1 cellular context compared by ENCODE assay signal in the genomic region with DNA sequence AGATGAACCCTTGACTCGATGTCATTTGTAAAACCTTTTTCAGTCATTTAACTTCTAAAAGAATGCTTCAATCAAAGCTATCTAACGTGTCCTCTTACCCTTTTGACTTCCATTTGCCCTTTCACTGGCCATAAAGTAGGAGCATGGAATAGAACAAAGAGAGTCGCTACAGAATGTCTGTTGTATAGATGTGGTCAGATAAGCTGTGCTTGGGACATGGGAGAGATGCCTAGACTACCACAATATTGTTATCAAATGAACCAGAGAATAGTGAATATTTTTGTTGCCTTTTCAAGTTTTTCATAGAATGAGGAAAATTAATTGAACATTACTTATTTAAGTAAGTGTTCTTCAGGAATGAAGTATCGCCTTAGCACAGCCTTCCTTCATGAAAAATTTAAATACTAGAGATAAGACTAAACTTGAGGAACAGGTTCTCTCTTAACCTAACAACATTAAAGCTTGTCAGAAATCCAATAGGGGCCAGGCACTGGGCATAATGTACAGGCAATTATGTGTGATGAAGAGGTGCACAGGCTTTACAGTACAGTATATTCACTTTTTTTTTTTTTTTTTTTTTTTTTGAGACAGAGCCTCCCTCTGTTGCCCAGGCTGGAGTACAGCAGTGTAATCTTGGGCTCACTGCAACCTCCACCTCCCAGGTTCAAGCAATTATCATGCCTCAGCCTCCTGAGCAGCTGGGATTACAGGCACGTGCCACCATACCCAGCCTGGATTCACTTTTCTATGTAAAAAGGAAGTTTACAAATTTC.
A peak's percentile ranks its signal among the peaks of the same experiment; 100 is the strongest.
TF ChIP-seq lines count a peak whose summit lies in the region.

No MANE protein-coding gene starts in this region.

TF ChIP-seq in K562, 482 proteins besides CTCF, POLR2A, EP300 and RAD21 (continued from another document and continues in another):
- TF ChIP-seq, protein P1, sequence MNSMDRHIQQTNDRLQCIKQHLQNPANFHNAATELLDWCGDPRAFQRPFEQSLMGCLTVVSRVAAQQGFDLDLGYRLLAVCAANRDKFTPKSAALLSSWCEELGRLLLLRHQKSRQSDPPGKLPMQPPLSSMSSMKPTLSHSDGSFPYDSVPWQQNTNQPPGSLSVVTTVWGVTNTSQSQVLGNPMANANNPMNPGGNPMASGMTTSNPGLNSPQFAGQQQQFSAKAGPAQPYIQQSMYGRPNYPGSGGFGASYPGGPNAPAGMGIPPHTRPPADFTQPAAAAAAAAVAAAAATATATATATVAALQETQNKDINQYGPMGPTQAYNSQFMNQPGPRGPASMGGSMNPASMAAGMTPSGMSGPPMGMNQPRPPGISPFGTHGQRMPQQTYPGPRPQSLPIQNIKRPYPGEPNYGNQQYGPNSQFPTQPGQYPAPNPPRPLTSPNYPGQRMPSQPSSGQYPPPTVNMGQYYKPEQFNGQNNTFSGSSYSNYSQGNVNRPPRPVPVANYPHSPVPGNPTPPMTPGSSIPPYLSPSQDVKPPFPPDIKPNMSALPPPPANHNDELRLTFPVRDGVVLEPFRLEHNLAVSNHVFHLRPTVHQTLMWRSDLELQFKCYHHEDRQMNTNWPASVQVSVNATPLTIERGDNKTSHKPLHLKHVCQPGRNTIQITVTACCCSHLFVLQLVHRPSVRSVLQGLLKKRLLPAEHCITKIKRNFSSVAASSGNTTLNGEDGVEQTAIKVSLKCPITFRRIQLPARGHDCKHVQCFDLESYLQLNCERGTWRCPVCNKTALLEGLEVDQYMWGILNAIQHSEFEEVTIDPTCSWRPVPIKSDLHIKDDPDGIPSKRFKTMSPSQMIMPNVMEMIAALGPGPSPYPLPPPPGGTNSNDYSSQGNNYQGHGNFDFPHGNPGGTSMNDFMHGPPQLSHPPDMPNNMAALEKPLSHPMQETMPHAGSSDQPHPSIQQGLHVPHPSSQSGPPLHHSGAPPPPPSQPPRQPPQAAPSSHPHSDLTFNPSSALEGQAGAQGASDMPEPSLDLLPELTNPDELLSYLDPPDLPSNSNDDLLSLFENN (IDR thresholded peaks at IDR 0.05; ENCODE audit: low read depth in 2 of 2, low read length in 2 of 2) = no peak
- TF ChIP-seq MEIS2 (IDR thresholded peaks at IDR 0.05; ENCODE audit: partially characterized antibody) = no peak
- TF ChIP-seq, protein P2, sequence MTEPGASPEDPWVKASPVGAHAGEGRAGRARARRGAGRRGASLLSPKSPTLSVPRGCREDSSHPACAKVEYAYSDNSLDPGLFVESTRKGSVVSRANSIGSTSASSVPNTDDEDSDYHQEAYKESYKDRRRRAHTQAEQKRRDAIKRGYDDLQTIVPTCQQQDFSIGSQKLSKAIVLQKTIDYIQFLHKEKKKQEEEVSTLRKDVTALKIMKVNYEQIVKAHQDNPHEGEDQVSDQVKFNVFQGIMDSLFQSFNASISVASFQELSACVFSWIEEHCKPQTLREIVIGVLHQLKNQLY (CRISPR knock-in tag; conservative IDR thresholded peaks at IDR 0.05) = no peak
- no peak for TF ChIP-seq KAT8 (IDR thresholded peaks at IDR 0.05; ENCODE audit: low read depth)
- TF ChIP-seq ZNF184 (CRISPR knock-in tag; IDR thresholded peaks at IDR 0.05) = no peak
- no peak for TF ChIP-seq RHOXF2B (CRISPR knock-in tag; conservative IDR thresholded peaks at IDR 0.05)
- TF ChIP-seq, protein P3, sequence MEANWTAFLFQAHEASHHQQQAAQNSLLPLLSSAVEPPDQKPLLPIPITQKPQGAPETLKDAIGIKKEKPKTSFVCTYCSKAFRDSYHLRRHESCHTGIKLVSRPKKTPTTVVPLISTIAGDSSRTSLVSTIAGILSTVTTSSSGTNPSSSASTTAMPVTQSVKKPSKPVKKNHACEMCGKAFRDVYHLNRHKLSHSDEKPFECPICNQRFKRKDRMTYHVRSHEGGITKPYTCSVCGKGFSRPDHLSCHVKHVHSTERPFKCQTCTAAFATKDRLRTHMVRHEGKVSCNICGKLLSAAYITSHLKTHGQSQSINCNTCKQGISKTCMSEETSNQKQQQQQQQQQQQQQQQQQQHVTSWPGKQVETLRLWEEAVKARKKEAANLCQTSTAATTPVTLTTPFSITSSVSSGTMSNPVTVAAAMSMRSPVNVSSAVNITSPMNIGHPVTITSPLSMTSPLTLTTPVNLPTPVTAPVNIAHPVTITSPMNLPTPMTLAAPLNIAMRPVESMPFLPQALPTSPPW (CRISPR knock-in tag; IDR thresholded peaks at IDR 0.05) = no peak
- no peak; the same call in 1 of the 2 replicates for TF ChIP-seq CTBP1 (IDR thresholded peaks at IDR 0.05; ENCODE audit: borderline replicate concordance)
- TF ChIP-seq, protein P4, sequence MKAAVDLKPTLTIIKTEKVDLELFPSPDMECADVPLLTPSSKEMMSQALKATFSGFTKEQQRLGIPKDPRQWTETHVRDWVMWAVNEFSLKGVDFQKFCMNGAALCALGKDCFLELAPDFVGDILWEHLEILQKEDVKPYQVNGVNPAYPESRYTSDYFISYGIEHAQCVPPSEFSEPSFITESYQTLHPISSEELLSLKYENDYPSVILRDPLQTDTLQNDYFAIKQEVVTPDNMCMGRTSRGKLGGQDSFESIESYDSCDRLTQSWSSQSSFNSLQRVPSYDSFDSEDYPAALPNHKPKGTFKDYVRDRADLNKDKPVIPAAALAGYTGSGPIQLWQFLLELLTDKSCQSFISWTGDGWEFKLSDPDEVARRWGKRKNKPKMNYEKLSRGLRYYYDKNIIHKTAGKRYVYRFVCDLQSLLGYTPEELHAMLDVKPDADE (conservative IDR thresholded peaks at IDR 0.05; ENCODE audit: control insufficient read depth, low read depth, low read length) = no peak
- no peak for TF ChIP-seq PPARD (CRISPR knock-in tag; IDR thresholded peaks at IDR 0.05)
- 0 out of 2 replicates have a peak, but pooled peaks have one; percentile 39 for TF ChIP-seq ZNF23 (CRISPR knock-in tag; IDR thresholded peaks at IDR 0.05)
- TF ChIP-seq, protein P5, sequence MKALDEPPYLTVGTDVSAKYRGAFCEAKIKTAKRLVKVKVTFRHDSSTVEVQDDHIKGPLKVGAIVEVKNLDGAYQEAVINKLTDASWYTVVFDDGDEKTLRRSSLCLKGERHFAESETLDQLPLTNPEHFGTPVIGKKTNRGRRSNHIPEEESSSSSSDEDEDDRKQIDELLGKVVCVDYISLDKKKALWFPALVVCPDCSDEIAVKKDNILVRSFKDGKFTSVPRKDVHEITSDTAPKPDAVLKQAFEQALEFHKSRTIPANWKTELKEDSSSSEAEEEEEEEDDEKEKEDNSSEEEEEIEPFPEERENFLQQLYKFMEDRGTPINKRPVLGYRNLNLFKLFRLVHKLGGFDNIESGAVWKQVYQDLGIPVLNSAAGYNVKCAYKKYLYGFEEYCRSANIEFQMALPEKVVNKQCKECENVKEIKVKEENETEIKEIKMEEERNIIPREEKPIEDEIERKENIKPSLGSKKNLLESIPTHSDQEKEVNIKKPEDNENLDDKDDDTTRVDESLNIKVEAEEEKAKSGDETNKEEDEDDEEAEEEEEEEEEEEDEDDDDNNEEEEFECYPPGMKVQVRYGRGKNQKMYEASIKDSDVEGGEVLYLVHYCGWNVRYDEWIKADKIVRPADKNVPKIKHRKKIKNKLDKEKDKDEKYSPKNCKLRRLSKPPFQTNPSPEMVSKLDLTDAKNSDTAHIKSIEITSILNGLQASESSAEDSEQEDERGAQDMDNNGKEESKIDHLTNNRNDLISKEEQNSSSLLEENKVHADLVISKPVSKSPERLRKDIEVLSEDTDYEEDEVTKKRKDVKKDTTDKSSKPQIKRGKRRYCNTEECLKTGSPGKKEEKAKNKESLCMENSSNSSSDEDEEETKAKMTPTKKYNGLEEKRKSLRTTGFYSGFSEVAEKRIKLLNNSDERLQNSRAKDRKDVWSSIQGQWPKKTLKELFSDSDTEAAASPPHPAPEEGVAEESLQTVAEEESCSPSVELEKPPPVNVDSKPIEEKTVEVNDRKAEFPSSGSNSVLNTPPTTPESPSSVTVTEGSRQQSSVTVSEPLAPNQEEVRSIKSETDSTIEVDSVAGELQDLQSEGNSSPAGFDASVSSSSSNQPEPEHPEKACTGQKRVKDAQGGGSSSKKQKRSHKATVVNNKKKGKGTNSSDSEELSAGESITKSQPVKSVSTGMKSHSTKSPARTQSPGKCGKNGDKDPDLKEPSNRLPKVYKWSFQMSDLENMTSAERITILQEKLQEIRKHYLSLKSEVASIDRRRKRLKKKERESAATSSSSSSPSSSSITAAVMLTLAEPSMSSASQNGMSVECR (CRISPR knock-in tag; IDR thresholded peaks at IDR 0.05) = no peak
- no peak for TF ChIP-seq LEF1 (IDR thresholded peaks at IDR 0.05)
- TF ChIP-seq TRIM28 (IDR thresholded peaks at IDR 0.05) = no peak
- TF ChIP-seq ZNF146 (CRISPR knock-in tag; IDR thresholded peaks at IDR 0.05; ENCODE audit: unreplicated experiment) = no peak
- TF ChIP-seq RCOR1 (IDR thresholded peaks at IDR 0.05; ENCODE audit: borderline replicate concordance in 1 of 2, low read depth in 2 of 2, low read length in 2 of 2) = peak in 1 of 2 experiments; percentile 77; a peak in 2 of 4 replicates
- peak; percentile 84 for TF ChIP-seq TEAD4 (IDR thresholded peaks at IDR 0.05; ENCODE audit: low read length)
- TF ChIP-seq TEAD4 (CRISPR knock-in tag; IDR thresholded peaks at IDR 0.05; ENCODE audit: borderline replicate concordance) = no peak
- no peak for TF ChIP-seq CREM (IDR thresholded peaks at IDR 0.05; ENCODE audit: low read depth)
- TF ChIP-seq SMARCA4 (IDR thresholded peaks at IDR 0.05) = 0 out of 2 replicates have a peak, but pooled peaks have one; percentile 28
- TF ChIP-seq, protein P6, sequence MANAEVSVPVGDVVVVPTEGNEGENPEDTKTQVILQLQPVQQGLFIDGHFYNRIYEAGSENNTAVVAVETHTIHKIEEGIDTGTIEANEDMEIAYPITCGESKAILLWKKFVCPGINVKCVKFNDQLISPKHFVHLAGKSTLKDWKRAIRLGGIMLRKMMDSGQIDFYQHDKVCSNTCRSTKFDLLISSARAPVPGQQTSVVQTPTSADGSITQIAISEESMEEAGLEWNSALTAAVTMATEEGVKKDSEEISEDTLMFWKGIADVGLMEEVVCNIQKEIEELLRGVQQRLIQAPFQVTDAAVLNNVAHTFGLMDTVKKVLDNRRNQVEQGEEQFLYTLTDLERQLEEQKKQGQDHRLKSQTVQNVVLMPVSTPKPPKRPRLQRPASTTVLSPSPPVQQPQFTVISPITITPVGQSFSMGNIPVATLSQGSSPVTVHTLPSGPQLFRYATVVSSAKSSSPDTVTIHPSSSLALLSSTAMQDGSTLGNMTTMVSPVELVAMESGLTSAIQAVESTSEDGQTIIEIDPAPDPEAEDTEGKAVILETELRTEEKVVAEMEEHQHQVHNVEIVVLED (CRISPR knock-in tag; IDR thresholded peaks at IDR 0.05) = no peak
- TF ChIP-seq ZNF589 (CRISPR knock-in tag; IDR thresholded peaks at IDR 0.05; ENCODE audit: low read depth) = no peak
- TF ChIP-seq FOXJ3 (CRISPR knock-in tag; IDR thresholded peaks at IDR 0.05) = no peak
- TF ChIP-seq PCBP1 (IDR thresholded peaks at IDR 0.05; ENCODE audit: low read depth, low read length, poor library complexity, severe bottlenecking) = no peak
- TF ChIP-seq JUN (IDR thresholded peaks at IDR 0.05; ENCODE audit: borderline replicate concordance, low read depth, low read length) = no peak
- TF ChIP-seq JUN (CRISPR knock-in tag; IDR thresholded peaks at IDR 0.05; ENCODE audit: borderline replicate concordance) = no peak
- TF ChIP-seq NFE2L1 (tag; IDR thresholded peaks at IDR 0.05; ENCODE audit: borderline replicate concordance, low read depth) = no peak
- no peak for TF ChIP-seq ZC3H4 (CRISPR knock-in tag; IDR thresholded peaks at IDR 0.05; ENCODE audit: borderline replicate concordance)
- no peak for TF ChIP-seq ZNF232 (CRISPR knock-in tag; IDR thresholded peaks at IDR 0.05)
- TF ChIP-seq CHD4 (IDR thresholded peaks at IDR 0.05; ENCODE audit: insufficient read depth, insufficient replicate concordance, low read depth, low read length, poor library complexity, severe bottlenecking) = no peak
- TF ChIP-seq NELFE (IDR thresholded peaks at IDR 0.05; ENCODE audit: insufficient read depth, insufficient read length) = no peak
- no peak for TF ChIP-seq HMGN3 (IDR thresholded peaks at IDR 0.05; ENCODE audit: borderline replicate concordance, extremely low read depth, insufficient read length, low read depth, low read length)
- TF ChIP-seq HDAC2 (IDR thresholded peaks at IDR 0.05) = no peak
- TF ChIP-seq FOXK2 (conservative IDR thresholded peaks at IDR 0.05 in 1 of 2, IDR thresholded peaks at IDR 0.05 in 1 of 2; ENCODE audit: low read depth in 2 of 2) = no peak
- TF ChIP-seq, protein P7, sequence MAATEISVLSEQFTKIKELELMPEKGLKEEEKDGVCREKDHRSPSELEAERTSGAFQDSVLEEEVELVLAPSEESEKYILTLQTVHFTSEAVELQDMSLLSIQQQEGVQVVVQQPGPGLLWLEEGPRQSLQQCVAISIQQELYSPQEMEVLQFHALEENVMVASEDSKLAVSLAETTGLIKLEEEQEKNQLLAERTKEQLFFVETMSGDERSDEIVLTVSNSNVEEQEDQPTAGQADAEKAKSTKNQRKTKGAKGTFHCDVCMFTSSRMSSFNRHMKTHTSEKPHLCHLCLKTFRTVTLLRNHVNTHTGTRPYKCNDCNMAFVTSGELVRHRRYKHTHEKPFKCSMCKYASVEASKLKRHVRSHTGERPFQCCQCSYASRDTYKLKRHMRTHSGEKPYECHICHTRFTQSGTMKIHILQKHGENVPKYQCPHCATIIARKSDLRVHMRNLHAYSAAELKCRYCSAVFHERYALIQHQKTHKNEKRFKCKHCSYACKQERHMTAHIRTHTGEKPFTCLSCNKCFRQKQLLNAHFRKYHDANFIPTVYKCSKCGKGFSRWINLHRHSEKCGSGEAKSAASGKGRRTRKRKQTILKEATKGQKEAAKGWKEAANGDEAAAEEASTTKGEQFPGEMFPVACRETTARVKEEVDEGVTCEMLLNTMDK (IDR thresholded peaks at IDR 0.05; ENCODE audit: borderline replicate concordance, insufficient read depth, low read depth, low read length, poor library complexity, severe bottlenecking) = no peak
- TF ChIP-seq TAF15 (IDR thresholded peaks at IDR 0.05; ENCODE audit: low read depth, low read length) = no peak
- TF ChIP-seq, protein P8, sequence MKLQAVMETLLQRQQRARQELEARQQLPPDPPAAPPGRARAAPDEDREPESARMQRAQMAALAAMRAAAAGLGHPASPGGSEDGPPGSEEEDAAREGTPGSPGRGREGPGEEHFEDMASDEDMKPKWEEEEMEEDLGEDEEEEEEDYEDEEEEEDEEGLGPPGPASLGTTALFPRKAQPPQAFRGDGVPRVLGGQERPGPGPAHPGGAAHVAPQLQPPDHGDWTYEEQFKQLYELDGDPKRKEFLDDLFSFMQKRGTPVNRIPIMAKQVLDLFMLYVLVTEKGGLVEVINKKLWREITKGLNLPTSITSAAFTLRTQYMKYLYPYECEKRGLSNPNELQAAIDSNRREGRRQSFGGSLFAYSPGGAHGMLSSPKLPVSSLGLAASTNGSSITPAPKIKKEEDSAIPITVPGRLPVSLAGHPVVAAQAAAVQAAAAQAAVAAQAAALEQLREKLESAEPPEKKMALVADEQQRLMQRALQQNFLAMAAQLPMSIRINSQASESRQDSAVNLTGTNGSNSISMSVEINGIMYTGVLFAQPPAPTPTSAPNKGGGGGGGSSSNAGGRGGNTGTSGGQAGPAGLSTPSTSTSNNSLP (IDR thresholded peaks at IDR 0.05; ENCODE audit: borderline replicate concordance, low read depth, low read length) = 0 out of 2 replicates have a peak, but pooled peaks have one; percentile 23
- no peak for TF ChIP-seq GTF2E2 (tag; IDR thresholded peaks at IDR 0.05)
- TF ChIP-seq, protein P9, sequence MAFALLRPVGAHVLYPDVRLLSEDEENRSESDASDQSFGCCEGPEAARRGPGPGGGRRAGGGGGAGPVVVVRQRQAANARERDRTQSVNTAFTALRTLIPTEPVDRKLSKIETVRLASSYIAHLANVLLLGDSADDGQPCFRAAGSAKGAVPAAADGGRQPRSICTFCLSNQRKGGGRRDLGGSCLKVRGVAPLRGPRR (CRISPR knock-in tag; IDR thresholded peaks at IDR 0.05) = no peak
- no peak for TF ChIP-seq TARDBP (IDR thresholded peaks at IDR 0.05)
- no peak for TF ChIP-seq PURB (CRISPR knock-in tag; IDR thresholded peaks at IDR 0.05; ENCODE audit: low read depth)
